In the genomic region with DNA sequence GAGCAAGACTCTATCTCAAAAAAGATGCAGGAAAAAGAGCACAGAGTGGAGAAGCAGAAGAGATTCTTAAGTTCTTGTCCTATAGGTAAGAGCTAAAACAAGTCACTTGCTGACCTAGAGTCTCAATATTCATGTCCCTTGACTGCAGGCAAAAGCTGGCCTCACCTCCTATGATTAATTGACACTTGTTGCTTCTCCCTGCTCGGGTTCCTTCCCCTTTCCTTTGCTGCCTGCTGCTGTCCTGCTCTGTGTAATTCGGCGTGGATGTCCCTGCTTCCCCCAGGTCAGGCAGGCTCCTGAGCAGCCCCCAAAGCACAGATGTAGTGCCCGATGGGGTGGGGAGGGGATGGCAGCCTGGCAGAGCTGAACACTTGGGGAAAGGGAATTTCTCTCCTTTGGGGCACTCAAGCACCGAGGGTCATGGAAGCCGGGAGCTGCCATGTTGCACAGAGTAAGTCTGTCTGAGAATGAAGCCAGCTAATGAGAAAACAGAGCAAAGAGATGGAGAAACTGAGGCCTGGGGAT, we compare ENCODE assay signal across 17 cellular contexts.
"Had no signal": no experiment of that assay in that cellular context is flagged by ENCODE, and none has a peak within 500 bp of the region (broad histone marks: within the 10 kb centered on the region; RNA-seq: fewer than 3 reads in every experiment).

No MANE protein-coding gene starts in this region.

- H3K27me3 ChIP-seq: ascending aorta, vagina had no signal

- DNase-seq: activated CD4-positive, alpha-beta T cell treated with anti-CD3 and anti-CD28 coated beads, Interleukin-2, amount 50 U/mL, for 4 hours; activated CD4-positive, CD25-positive, alpha-beta regulatory T cell treated with anti-CD3 and anti-CD28 coated beads, Interleukin-2, amount 50 U/mL, for 72 hours; activated effector memory CD4-positive, alpha-beta T cell treated with anti-CD3 and anti-CD28 coated beads, Interleukin-2, amount 50 U/mL, for 16 hours; activated T-cell treated with anti-CD3 and anti-CD28 coated beads, Interleukin-2, amount 50 U/mL, for 72 hours; cortex of kidney; effector CD4-positive, alpha-beta T cell; gastrocnemius medialis; head of caudate nucleus; psoas muscle; right cardiac atrium; stimulated activated CD4-positive, alpha-beta T cell treated with anti-CD3 and anti-CD28 coated beads, Interleukin-2, amount 100 ng/mL, for 24 hours; stimulated activated naive CD4-positive, alpha-beta T cell treated with Interleukin-2 at 50 U/mL for 16 hours had no signal

- H3K4me1 ChIP-seq: ascending aorta, gastrocnemius medialis, psoas muscle, tibial nerve, vagina had no signal

- H3K36me3 ChIP-seq: ascending aorta, gastrocnemius medialis, tibial nerve, vagina had no signal

- H3K9me3 ChIP-seq: ascending aorta, gastrocnemius medialis, psoas muscle, vagina had no signal

- H3K27ac ChIP-seq: ascending aorta, gastrocnemius medialis, psoas muscle, tibial nerve, vagina had no signal

- H3K4me3 ChIP-seq: ascending aorta, gastrocnemius medialis, lung, psoas muscle, tibial nerve, vagina had no signal

- ATAC-seq: activated T-cell treated with anti-CD3 and anti-CD28 coated beads, Interleukin-2, amount 50 U/mL, for 72 hours; gastrocnemius medialis; left lobe of liver; psoas muscle; right cardiac atrium had no signal
